Comparison of ENCODE assay signal across 8 cellular contexts in genomic region chr19:52690395-52691214, GRCh38. TPM values are rescaled to one million over a fixed set of nuclear protein-coding genes. Genes with fewer than 3 reads are reported as not detected.
DNase-seq lines count a peak whose midpoint lies in the region; ATAC-seq and TF ChIP-seq lines count a peak whose summit lies in the region.

No MANE protein-coding gene starts in this region.

- TF ChIP-seq CTCF in lung (IDR thresholded peaks at IDR 0.05; ENCODE audit: control extremely low read depth, extremely low read depth): no peak

- peak overlapping the region; percentile 47 for H3K4me3 ChIP-seq in lung

- peak overlapping the region; percentile 71 to 97 for H3K27ac ChIP-seq in lung (ENCODE audit: low read depth in 1 of 2, low read length in 1 of 2)

- DNase-seq in AG20443 (ENCODE audit: low spot score) (peak; percentile 98), GM19238 (ENCODE audit: insufficient read length, low spot score) (peak; percentile 77), NCI-H82 (lab: John Stamatoyannopoulos, UW) (peak; percentile 93), lung (ENCODE audit: low spot score) (peak; percentile 93)
- DNase-seq in activated CD8-positive, alpha-beta memory T cell treated with anti-CD3 and anti-CD28 coated beads for 24 hours: peak; percentile 94
- DNase-seq in effector CD4-positive, alpha-beta T cell: peak; percentile 87
- DNase-seq in stimulated activated CD4-positive, alpha-beta T cell treated with anti-CD3 and anti-CD28 coated beads, TNF-alpha, amount 100 ng/mL, for 1 hour (ENCODE audit: low read depth in 3 of 3, low spot score in 1 of 3): peak; percentile 68 to 85 (median 79)

- no peaks in the 10 kb centered on the region for H3K36me3 ChIP-seq in lung (ENCODE audit: control insufficient read depth in 2 of 2, insufficient read depth in 2 of 2, low read length in 2 of 2)

- H3K4me1 ChIP-seq in lung (ENCODE audit: control insufficient read depth in 2 of 2, insufficient read depth in 2 of 2, low read length in 2 of 2): peaks cover 3 to 5% of the 10 kb centered on the region in 2 donors

- peak; percentile 84 for ATAC-seq in HG03460 (IDR thresholded peaks at IDR 0.05; ENCODE audit: unreplicated experiment)
- peak; percentile 99 for ATAC-seq in lung (ENCODE audit: insufficient read depth, low FRiP score)

- H3K9me3 ChIP-seq in lung (ENCODE audit: control insufficient read depth in 2 of 2, insufficient read depth in 1 of 2, low read length in 1 of 2): no peaks in the 10 kb centered on the region

- WGBS in lung, 2 donors: 1% methylated on average over 45 of the region's 45 CpGs

- no peaks in the 10 kb centered on the region for H3K27me3 ChIP-seq in lung (ENCODE audit: control insufficient read depth, insufficient read depth)

RNA-seq across cellular contexts. Expression of gene ZNF611, which starts 44.2 kb away (rescaled TPM):
- total RNA-seq in lung: 10 to 100 TPM; 18.5 to 28.0 TPM
- 1 to 10 TPM; 4.3 to 7.8 TPM for polyA plus RNA-seq in lung

RNA-seq across cellular contexts. Expression of gene ZNF83, which starts 52.5 kb away (rescaled TPM):
- total RNA-seq in lung: 100 to 1,000 TPM in 1 of 2 donors, 10 to 100 TPM in 1; 28.5 to 118 TPM
- 10 to 100 TPM; 14.8 to 64.0 TPM for polyA plus RNA-seq in lung

Comparison
In these comparisons a context has a peak if more than half of its experiments do, and no peak if none do; other contexts are left out.
1. Peak in every context shown above with its lines: DNase-seq, ATAC-seq, H3K4me3 ChIP-seq and H3K27ac ChIP-seq.